Comparison of ENCODE assay signal across 1 cellular context in the genomic region with DNA sequence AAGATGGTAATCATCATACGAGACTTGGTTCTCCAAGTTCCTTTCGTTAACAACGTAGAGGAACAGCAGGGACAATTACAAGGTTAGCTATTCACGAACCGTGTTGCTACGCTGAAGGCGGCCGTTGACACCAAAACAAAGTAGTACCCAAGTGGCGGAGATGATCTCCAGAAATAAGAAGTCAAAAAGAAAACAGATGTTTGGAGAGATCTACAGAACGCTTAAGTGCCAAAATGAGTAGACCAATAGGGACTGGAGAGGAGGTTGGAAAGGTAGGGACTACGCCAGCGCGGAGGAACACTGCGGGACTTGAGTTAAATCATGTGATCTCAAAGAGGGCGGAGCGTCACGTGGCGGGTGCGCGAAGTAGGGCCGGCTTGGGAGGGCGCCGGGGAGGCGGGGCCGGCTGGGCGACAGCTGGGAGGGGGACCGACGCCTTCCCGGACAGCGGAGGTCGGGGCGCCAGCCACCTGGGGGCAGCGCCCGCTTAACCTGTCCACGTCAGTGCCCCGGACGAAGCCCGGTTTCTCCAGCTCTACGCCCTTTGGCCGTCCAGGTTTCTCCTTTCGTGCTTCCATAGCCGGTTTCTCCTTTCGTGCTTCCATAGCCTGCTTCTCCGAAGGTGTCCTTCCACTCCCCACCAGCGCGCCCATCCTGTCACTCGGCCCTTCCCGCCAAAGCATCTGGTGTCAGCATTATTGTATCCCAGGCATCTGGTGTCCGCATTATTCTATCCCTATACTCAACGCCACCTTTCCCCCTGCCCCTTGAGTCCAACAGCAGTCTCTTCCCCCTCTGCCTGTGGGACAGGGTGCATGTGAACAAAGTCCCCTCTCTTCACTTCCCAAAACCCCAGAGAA.
TF ChIP-seq lines count a peak whose summit lies in the region.

No MANE protein-coding gene starts in this region.

TF ChIP-seq in HepG2, 621 proteins besides CTCF, POLR2A, EP300 and RAD21 (continued from another document and continues in another):
- TF ChIP-seq ZNF747 (CRISPR knock-in tag; IDR thresholded peaks at IDR 0.05; ENCODE audit: borderline replicate concordance) (no peak), ATF1 (CRISPR knock-in tag; IDR thresholded peaks at IDR 0.05) (peak; percentile 77), MATR3 (CRISPR knock-in tag; IDR thresholded peaks at IDR 0.05) (no peak), ATAD3A (CRISPR knock-in tag; IDR thresholded peaks at IDR 0.05) (no peak), CHD2 (IDR thresholded peaks at IDR 0.05; ENCODE audit: low read depth, low read length) (peak; percentile 84), ZKSCAN8 (CRISPR knock-in tag; IDR thresholded peaks at IDR 0.05; ENCODE audit: borderline replicate concordance) (no peak), PCBP1 (IDR thresholded peaks at IDR 0.05; ENCODE audit: borderline replicate concordance, low read depth, low read length) (peak; percentile 92), ZNF672 (CRISPR knock-in tag; IDR thresholded peaks at IDR 0.05) (no peak), ZNF564 (CRISPR knock-in tag; IDR thresholded peaks at IDR 0.05) (no peak), ZIK1 (CRISPR knock-in tag; IDR thresholded peaks at IDR 0.05; ENCODE audit: borderline replicate concordance, low read depth) (no peak), CCAR2 (optimal IDR thresholded peaks at IDR 0.05; ENCODE audit: low read depth, low read length) (peak; percentile 48), ZMYM2 (CRISPR knock-in tag; IDR thresholded peaks at IDR 0.05) (no peak), DNMT3B (CRISPR knock-in tag; conservative IDR thresholded peaks at IDR 0.05) (peak; percentile 87), FLYWCH1 (CRISPR knock-in tag; IDR thresholded peaks at IDR 0.05) (no peak), PITX1 (CRISPR knock-in tag; IDR thresholded peaks at IDR 0.05) (no peak), ZNF256 (CRISPR knock-in tag; conservative IDR thresholded peaks at IDR 0.05) (no peak)
- TF ChIP-seq, protein P1, sequence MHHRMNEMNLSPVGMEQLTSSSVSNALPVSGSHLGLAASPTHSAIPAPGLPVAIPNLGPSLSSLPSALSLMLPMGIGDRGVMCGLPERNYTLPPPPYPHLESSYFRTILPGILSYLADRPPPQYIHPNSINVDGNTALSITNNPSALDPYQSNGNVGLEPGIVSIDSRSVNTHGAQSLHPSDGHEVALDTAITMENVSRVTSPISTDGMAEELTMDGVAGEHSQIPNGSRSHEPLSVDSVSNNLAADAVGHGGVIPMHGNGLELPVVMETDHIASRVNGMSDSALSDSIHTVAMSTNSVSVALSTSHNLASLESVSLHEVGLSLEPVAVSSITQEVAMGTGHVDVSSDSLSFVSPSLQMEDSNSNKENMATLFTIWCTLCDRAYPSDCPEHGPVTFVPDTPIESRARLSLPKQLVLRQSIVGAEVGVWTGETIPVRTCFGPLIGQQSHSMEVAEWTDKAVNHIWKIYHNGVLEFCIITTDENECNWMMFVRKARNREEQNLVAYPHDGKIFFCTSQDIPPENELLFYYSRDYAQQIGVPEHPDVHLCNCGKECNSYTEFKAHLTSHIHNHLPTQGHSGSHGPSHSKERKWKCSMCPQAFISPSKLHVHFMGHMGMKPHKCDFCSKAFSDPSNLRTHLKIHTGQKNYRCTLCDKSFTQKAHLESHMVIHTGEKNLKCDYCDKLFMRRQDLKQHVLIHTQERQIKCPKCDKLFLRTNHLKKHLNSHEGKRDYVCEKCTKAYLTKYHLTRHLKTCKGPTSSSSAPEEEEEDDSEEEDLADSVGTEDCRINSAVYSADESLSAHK (CRISPR knock-in tag; IDR thresholded peaks at IDR 0.05; ENCODE audit: borderline replicate concordance), result no peak
- TF ChIP-seq, protein P2, sequence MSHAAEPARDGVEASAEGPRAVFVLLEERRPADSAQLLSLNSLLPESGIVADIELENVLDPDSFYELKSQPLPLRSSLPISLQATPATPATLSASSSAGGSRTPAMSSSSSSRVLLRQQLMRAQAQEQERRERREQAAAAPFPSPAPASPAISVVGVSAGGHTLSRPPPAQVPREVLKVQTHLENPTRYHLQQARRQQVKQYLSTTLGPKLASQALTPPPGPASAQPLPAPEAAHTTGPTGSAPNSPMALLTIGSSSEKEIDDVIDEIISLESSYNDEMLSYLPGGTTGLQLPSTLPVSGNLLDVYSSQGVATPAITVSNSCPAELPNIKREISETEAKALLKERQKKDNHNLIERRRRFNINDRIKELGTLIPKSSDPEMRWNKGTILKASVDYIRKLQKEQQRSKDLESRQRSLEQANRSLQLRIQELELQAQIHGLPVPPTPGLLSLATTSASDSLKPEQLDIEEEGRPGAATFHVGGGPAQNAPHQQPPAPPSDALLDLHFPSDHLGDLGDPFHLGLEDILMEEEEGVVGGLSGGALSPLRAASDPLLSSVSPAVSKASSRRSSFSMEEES (CRISPR knock-in tag; IDR thresholded peaks at IDR 0.05), result peak; percentile 100
- TF ChIP-seq, protein P3, sequence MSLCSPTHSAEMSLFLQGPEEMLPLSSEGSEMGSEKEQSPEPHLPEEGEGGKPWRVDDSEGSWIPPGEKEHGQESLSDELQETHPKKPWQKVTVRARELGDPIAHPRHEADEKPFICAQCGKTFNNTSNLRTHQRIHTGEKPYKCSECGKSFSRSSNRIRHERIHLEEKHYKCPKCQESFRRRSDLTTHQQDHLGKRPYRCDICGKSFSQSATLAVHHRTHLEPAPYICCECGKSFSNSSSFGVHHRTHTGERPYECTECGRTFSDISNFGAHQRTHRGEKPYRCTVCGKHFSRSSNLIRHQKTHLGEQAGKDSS (CRISPR knock-in tag; IDR thresholded peaks at IDR 0.05; ENCODE audit: borderline replicate concordance, low read depth), result no peak
- TF ChIP-seq, protein P4, sequence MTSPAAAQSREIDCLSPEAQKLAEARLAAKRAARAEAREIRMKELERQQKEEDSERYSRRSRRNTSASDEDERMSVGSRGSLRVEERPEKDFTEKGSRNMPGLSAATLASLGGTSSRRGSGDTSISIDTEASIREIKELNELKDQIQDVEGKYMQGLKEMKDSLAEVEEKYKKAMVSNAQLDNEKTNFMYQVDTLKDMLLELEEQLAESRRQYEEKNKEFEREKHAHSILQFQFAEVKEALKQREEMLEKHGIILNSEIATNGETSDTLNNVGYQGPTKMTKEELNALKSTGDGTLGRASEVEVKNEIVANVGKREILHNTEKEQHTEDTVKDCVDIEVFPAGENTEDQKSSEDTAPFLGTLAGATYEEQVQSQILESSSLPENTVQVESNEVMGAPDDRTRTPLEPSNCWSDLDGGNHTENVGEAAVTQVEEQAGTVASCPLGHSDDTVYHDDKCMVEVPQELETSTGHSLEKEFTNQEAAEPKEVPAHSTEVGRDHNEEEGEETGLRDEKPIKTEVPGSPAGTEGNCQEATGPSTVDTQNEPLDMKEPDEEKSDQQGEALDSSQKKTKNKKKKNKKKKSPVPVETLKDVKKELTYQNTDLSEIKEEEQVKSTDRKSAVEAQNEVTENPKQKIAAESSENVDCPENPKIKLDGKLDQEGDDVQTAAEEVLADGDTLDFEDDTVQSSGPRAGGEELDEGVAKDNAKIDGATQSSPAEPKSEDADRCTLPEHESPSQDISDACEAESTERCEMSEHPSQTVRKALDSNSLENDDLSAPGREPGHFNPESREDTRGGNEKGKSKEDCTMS (CRISPR knock-in tag; conservative IDR thresholded peaks at IDR 0.05), result no peak
- TF ChIP-seq, protein P5, sequence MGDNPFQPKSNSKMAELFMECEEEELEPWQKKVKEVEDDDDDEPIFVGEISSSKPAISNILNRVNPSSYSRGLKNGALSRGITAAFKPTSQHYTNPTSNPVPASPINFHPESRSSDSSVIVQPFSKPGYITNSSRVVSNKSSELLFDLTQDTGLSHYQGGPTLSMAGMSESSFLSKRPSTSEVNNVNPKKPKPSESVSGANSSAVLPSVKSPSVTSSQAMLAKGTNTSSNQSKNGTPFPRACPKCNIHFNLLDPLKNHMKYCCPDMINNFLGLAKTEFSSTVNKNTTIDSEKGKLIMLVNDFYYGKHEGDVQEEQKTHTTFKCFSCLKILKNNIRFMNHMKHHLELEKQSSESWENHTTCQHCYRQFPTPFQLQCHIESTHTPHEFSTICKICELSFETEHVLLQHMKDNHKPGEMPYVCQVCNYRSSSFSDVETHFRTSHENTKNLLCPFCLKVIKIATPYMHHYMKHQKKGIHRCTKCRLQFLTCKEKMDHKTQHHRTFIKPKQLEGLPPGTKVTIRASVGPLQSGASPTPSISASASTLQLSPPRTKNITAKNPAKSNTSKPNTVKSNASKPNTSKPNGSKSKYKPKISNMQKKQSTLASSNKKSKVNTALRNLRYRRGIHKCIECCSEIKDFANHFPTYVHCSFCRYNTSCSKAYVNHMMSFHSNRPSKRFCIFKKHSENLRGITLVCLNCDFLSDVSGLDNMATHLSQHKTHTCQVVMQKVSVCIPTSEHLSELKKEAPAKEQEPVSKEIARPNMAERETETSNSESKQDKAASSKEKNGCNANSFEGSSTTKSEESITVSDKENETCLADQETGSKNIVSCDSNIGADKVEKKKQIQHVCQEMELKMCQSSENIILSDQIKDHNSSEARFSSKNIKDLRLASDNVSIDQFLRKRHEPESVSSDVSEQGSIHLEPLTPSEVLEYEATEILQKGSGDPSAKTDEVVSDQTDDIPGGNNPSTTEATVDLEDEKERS (CRISPR knock-in tag; IDR thresholded peaks at IDR 0.05), result no peak
- TF ChIP-seq, protein P6, sequence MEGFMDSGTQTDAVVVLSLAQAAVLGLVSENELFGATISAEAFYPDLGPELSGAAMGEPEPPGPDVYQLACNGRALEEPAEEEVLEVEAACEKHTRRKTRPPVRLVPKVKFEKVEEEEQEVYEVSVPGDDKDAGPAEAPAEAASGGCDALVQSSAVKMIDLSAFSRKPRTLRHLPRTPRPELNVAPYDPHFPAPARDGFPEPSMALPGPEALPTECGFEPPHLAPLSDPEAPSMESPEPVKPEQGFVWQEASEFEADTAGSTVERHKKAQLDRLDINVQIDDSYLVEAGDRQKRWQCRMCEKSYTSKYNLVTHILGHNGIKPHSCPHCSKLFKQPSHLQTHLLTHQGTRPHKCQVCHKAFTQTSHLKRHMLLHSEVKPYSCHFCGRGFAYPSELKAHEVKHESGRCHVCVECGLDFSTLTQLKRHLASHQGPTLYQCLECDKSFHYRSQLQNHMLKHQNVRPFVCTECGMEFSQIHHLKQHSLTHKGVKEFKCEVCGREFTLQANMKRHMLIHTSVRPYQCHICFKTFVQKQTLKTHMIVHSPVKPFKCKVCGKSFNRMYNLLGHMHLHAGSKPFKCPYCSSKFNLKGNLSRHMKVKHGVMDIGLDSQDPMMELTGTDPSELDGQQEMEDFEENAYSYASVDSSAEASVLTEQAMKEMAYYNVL (CRISPR knock-in tag; IDR thresholded peaks at IDR 0.05; ENCODE audit: borderline replicate concordance), result no peak
- TF ChIP-seq, protein P7, sequence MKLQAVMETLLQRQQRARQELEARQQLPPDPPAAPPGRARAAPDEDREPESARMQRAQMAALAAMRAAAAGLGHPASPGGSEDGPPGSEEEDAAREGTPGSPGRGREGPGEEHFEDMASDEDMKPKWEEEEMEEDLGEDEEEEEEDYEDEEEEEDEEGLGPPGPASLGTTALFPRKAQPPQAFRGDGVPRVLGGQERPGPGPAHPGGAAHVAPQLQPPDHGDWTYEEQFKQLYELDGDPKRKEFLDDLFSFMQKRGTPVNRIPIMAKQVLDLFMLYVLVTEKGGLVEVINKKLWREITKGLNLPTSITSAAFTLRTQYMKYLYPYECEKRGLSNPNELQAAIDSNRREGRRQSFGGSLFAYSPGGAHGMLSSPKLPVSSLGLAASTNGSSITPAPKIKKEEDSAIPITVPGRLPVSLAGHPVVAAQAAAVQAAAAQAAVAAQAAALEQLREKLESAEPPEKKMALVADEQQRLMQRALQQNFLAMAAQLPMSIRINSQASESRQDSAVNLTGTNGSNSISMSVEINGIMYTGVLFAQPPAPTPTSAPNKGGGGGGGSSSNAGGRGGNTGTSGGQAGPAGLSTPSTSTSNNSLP (IDR thresholded peaks at IDR 0.05; ENCODE audit: low read depth, low read length), result peak; percentile 81
- TF ChIP-seq, protein P8, sequence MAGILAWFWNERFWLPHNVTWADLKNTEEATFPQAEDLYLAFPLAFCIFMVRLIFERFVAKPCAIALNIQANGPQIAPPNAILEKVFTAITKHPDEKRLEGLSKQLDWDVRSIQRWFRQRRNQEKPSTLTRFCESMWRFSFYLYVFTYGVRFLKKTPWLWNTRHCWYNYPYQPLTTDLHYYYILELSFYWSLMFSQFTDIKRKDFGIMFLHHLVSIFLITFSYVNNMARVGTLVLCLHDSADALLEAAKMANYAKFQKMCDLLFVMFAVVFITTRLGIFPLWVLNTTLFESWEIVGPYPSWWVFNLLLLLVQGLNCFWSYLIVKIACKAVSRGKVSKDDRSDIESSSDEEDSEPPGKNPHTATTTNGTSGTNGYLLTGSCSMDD (CRISPR knock-in tag; IDR thresholded peaks at IDR 0.05), result no peak
- TF ChIP-seq, protein P9, sequence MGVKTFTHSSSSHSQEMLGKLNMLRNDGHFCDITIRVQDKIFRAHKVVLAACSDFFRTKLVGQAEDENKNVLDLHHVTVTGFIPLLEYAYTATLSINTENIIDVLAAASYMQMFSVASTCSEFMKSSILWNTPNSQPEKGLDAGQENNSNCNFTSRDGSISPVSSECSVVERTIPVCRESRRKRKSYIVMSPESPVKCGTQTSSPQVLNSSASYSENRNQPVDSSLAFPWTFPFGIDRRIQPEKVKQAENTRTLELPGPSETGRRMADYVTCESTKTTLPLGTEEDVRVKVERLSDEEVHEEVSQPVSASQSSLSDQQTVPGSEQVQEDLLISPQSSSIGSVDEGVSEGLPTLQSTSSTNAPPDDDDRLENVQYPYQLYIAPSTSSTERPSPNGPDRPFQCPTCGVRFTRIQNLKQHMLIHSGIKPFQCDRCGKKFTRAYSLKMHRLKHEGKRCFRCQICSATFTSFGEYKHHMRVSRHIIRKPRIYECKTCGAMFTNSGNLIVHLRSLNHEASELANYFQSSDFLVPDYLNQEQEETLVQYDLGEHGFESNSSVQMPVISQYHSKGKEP (CRISPR knock-in tag; IDR thresholded peaks at IDR 0.05), result peak; percentile 79; the same call in 1 of the 2 replicates
- TF ChIP-seq, protein P10, sequence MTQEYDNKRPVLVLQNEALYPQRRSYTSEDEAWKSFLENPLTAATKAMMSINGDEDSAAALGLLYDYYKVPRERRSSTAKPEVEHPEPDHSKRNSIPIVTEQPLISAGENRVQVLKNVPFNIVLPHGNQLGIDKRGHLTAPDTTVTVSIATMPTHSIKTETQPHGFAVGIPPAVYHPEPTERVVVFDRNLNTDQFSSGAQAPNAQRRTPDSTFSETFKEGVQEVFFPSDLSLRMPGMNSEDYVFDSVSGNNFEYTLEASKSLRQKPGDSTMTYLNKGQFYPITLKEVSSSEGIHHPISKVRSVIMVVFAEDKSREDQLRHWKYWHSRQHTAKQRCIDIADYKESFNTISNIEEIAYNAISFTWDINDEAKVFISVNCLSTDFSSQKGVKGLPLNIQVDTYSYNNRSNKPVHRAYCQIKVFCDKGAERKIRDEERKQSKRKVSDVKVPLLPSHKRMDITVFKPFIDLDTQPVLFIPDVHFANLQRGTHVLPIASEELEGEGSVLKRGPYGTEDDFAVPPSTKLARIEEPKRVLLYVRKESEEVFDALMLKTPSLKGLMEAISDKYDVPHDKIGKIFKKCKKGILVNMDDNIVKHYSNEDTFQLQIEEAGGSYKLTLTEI (CRISPR knock-in tag; conservative IDR thresholded peaks at IDR 0.05), result no peak
- TF ChIP-seq, protein P11, sequence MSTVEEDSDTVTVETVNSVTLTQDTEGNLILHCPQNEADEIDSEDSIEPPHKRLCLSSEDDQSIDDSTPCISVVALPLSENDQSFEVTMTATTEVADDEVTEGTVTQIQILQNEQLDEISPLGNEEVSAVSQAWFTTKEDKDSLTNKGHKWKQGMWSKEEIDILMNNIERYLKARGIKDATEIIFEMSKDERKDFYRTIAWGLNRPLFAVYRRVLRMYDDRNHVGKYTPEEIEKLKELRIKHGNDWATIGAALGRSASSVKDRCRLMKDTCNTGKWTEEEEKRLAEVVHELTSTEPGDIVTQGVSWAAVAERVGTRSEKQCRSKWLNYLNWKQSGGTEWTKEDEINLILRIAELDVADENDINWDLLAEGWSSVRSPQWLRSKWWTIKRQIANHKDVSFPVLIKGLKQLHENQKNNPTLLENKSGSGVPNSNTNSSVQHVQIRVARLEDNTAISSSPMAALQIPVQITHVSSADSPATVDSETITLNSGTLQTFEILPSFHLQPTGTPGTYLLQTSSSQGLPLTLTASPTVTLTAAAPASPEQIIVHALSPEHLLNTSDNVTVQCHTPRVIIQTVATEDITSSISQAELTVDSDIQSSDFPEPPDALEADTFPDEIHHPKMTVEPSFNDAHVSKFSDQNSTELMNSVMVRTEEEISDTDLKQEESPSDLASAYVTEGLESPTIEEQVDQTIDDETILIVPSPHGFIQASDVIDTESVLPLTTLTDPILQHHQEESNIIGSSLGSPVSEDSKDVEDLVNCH (CRISPR knock-in tag; IDR thresholded peaks at IDR 0.05), result no peak
